Comparison of ENCODE assay signal across 8 cellular contexts in the genomic region with DNA sequence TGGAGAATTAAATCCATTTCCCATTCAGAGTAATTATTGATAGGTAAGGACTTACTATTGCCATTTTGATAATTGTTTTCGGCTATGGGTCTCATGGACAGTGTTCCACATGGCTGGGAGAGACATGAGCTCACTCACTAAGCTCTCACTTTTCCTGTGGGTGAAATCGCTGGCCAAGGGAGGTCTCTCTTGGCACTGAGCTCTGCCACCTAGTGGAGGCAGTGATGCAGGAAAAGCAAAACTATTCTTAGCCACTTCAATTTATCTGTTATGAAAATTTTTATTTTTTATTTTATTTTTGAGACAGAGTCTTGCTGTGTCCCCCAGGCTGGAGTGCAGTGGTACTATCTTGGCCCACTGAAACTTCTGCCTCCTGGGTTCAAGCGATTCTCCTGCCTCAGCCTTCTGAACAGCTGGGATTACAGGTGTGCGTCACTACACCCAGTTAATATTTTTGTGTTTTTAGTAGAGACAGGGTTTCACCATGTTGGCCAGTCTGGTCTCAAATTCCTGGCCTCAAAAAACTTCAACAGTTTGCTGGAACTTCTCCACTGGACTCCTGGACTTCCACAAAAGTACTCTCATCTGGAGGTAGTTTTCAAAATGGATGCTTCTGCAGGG. TPM values are rescaled to one million over a fixed set of nuclear protein-coding genes. Genes with fewer than 3 reads are reported as not detected.
DNase-seq lines count a peak whose midpoint lies in the region; ATAC-seq and TF ChIP-seq lines count a peak whose summit lies in the region.

No MANE protein-coding gene starts in this region.

- peaks cover 10 to 25% (median 15%) of the 10 kb centered on the region in 3 donors for H3K4me1 Mint-ChIP-seq in IgD-negative memory B cell
- peaks cover 8% of the 10 kb centered on the region for H3K4me1 Mint-ChIP-seq in activated T-cell treated with anti-CD3 and anti-CD28 coated beads, Interleukin-2, amount 50 U/mL, for 4 hours (ENCODE audit: low read depth)

- no peak for TF ChIP-seq POLR2A in thyroid gland (IDR thresholded peaks at IDR 0.05)

- H2AFZ ChIP-seq in OCI-LY7 (ENCODE audit: low read length) (peak overlapping the region; percentile 94), neuronal stem cell (ENCODE audit: low read length) (peak overlapping the region; percentile 21)

- TF ChIP-seq CTCF in OCI-LY7 (conservative IDR thresholded peaks at IDR 0.05; ENCODE audit: low read length) = peak; percentile 91
- TF ChIP-seq CTCF in fibroblast of pulmonary artery (IDR thresholded peaks at IDR 0.05; ENCODE audit: low read length, missing control alignments) = peak; percentile 86
- peak; percentile 52 to 83 (median 74) for TF ChIP-seq CTCF in thyroid gland (IDR thresholded peaks at IDR 0.05)

- no peak overlapping the region for H3K23ac ChIP-seq in neuronal stem cell (ENCODE audit: low read depth, low read length, poor library complexity)

- intact Hi-C loops in OCI-LY7 (cut with micrococcal nuclease; ENCODE audit: unreplicated experiment) = loop anchor here (2.0 kb wide), 1 partner anchor 42 kb away; no protein-coding TSS in a partner anchor
- intact Hi-C loops in thyroid gland (cut with DNase I) = no loop called here

- no peak for ATAC-seq in activated T-cell treated with anti-CD3 and anti-CD28 coated beads, Interleukin-2, amount 50 U/mL, for 4 hours
- no peak for ATAC-seq in GM18909 (IDR thresholded peaks at IDR 0.05; ENCODE audit: poor library complexity, unreplicated experiment)

- no peak overlapping the region for H2BK120ac ChIP-seq in neuronal stem cell (ENCODE audit: low read depth, low read length)

- H3K4me2 ChIP-seq in OCI-LY7 (ENCODE audit: low read length) = peak overlapping the region; percentile 52
- no peak overlapping the region for H3K4me2 ChIP-seq in neuronal stem cell (ENCODE audit: insufficient read depth, low read length, poor library complexity, severe bottlenecking)

- no peaks in the 10 kb centered on the region for H3K79me1 ChIP-seq in neuronal stem cell (ENCODE audit: low read depth, low read length)

- H4K8ac ChIP-seq in neuronal stem cell (ENCODE audit: low read depth, low read length) = no peak overlapping the region

- H3K4me3 Mint-ChIP-seq in IgD-negative memory B cell = peak overlapping the region in 3 of 4 donors; percentile 14 to 60 (median 41)
- no peak overlapping the region for H3K4me3 Mint-ChIP-seq in activated T-cell treated with anti-CD3 and anti-CD28 coated beads, Interleukin-2, amount 50 U/mL, for 4 hours

- no peaks in the 10 kb centered on the region for H3K9me3 Mint-ChIP-seq in IgD-negative memory B cell
- H3K9me3 Mint-ChIP-seq in activated T-cell treated with anti-CD3 and anti-CD28 coated beads, Interleukin-2, amount 50 U/mL, for 4 hours = no peaks in the 10 kb centered on the region

- peaks cover 3% of the 10 kb centered on the region; the same call in 1 of the 2 replicates for H3K79me2 ChIP-seq in OCI-LY7 (ENCODE audit: insufficient read depth, low read depth, low read length)

- H3K27me3 ChIP-seq in neuronal stem cell (ENCODE audit: control insufficient read depth in 3 of 3, insufficient read depth in 3 of 3, low read depth in 1 of 3, low read length in 3 of 3) (no peaks in the 10 kb centered on the region), thyroid gland (no peaks in the 10 kb centered on the region)

- peak; percentile 22 for DNase-seq in DMS114 treated with DMSO at 0.1 percent for 48 hours (lab: John Stamatoyannopoulos, UW; ENCODE audit: unreplicated experiment)
- DNase-seq in OCI-LY7 (ENCODE audit: low spot score) = peak; percentile 76
- DNase-seq in activated T-cell treated with anti-CD3 and anti-CD28 coated beads, Interleukin-2, amount 50 U/mL, for 4 hours = peak; percentile 25
- peak; percentile 85 for DNase-seq in fibroblast of pulmonary artery (ENCODE audit: low read depth)
- DNase-seq in neuronal stem cell (ENCODE audit: low spot score) = peak; percentile 18
- peak; percentile 73 to 82 for DNase-seq in thyroid gland

- H3K36me3 Mint-ChIP-seq in IgD-negative memory B cell = peaks cover 4% of the 10 kb centered on the region
- H3K36me3 Mint-ChIP-seq in activated T-cell treated with anti-CD3 and anti-CD28 coated beads, Interleukin-2, amount 50 U/mL, for 4 hours (ENCODE audit: insufficient read depth) = no peaks in the 10 kb centered on the region

- H3K14ac ChIP-seq in neuronal stem cell (ENCODE audit: low read length) = no peak overlapping the region

- no CpG with 5 or more reads among the region's 4 CpGs for WGBS in neuronal stem cell (ENCODE audit: extremely low coverage in 2 of 2, insufficient read length in 2 of 2, insufficient replicate concordance in 1 of 2), 2 donors
- WGBS in thyroid gland, 2 donors = 24 to 33% methylated on average over 4 of the region's 4 CpGs

- no peaks in the 10 kb centered on the region for H3K9me2 ChIP-seq in OCI-LY7 (ENCODE audit: insufficient read depth, low read length)

- CTCF ChIA-PET in OCI-LY7 (lab: Charles Lee; ENCODE audit: unreplicated experiment) = interaction anchor here (0.9 to 1.5 kb wide), 7 partner anchors 11 to 295 kb away, joined by 3 to 10 read pairs (median 3); no protein-coding TSS in a partner anchor

- no peak overlapping the region for H3K9ac ChIP-seq in neuronal stem cell (ENCODE audit: low read depth, low read length, poor library complexity)

- no peak overlapping the region for H4K91ac ChIP-seq in neuronal stem cell (ENCODE audit: low read depth, low read length, poor library complexity)

- H3K4me3 ChIP-seq in OCI-LY7 (ENCODE audit: low read depth, low read length, poor library complexity, severe bottlenecking) (peak overlapping the region; percentile 17), fibroblast of pulmonary artery (replicated peaks; ENCODE audit: low read depth, low read length) (no peak overlapping the region), neuronal stem cell (ENCODE audit: low read length in 2 of 2) (no peak overlapping the region), thyroid gland (replicated peaks in 1 of 3) (no peak overlapping the region)

- peak overlapping the region; percentile 14 for H3K27ac ChIP-seq in OCI-LY7 (ENCODE audit: low read depth, low read length, poor library complexity, severe bottlenecking)
- H3K27ac ChIP-seq in neuronal stem cell (replicated peaks; ENCODE audit: low read length) = no peak overlapping the region
- no peak overlapping the region for H3K27ac ChIP-seq in thyroid gland

- H3K4me1 ChIP-seq in OCI-LY7 (ENCODE audit: insufficient read depth, low read length, poor library complexity, severe bottlenecking) = peaks cover 23% of the 10 kb centered on the region
- peaks cover 0 to 6% of the 10 kb centered on the region in 2 donors for H3K4me1 ChIP-seq in neuronal stem cell (ENCODE audit: control insufficient read depth in 2 of 2, insufficient read depth in 1 of 2, low read depth in 1 of 2, low read length in 2 of 2)
- peaks cover 5 to 6% of the 10 kb centered on the region in 2 donors for H3K4me1 ChIP-seq in thyroid gland

- H3K4ac ChIP-seq in neuronal stem cell (ENCODE audit: low read length) = no peak overlapping the region

- H3K27ac Mint-ChIP-seq in IgD-negative memory B cell = no peak overlapping the region

- no peaks in the 10 kb centered on the region for H4K20me1 ChIP-seq in OCI-LY7 (ENCODE audit: insufficient read depth, low read length)

- H3K27me3 Mint-ChIP-seq in IgD-negative memory B cell = peaks cover 9% of the 10 kb centered on the region
- H3K27me3 Mint-ChIP-seq in activated T-cell treated with anti-CD3 and anti-CD28 coated beads, Interleukin-2, amount 50 U/mL, for 4 hours (ENCODE audit: low read depth) = peaks cover 3% of the 10 kb centered on the region

- no peak overlapping the region for H3K18ac ChIP-seq in neuronal stem cell (ENCODE audit: low read length)

- H2BK12ac ChIP-seq in neuronal stem cell (ENCODE audit: low read length) = no peak overlapping the region

- H2BK5ac ChIP-seq in neuronal stem cell (ENCODE audit: low read length) = no peak overlapping the region

- H3K9me3 ChIP-seq in OCI-LY7 (ENCODE audit: low read length) = no peaks in the 10 kb centered on the region
- no peaks in the 10 kb centered on the region for H3K9me3 ChIP-seq in neuronal stem cell (replicated peaks in 1 of 2; ENCODE audit: control insufficient read depth in 2 of 2, insufficient read depth in 1 of 2, low read depth in 1 of 2, low read length in 2 of 2)
- H3K9me3 ChIP-seq in thyroid gland = no peaks in the 10 kb centered on the region

- POLR2A ChIA-PET in OCI-LY7 (lab: Charles Lee) = interaction anchor here (0.6 to 2.4 kb wide), 15 partner anchors 10 to 208 kb away, joined by 3 to 13 read pairs (median 4); a partner anchor contains a TSS

- H2BK15ac ChIP-seq in neuronal stem cell (ENCODE audit: low read length) = no peak overlapping the region

- no peak overlapping the region for H2AK5ac ChIP-seq in neuronal stem cell (ENCODE audit: low read depth, low read length)

- no TSS peak for BruUV-seq in OCI-LY7 (replicated peaks; lab: Mats Ljungman, UMichigan)

- no peaks in the 10 kb centered on the region for H3K36me3 ChIP-seq in OCI-LY7 (ENCODE audit: insufficient read depth, low read length)
- H3K36me3 ChIP-seq in neuronal stem cell (replicated peaks in 1 of 2; ENCODE audit: control insufficient read depth in 2 of 2, insufficient read depth in 2 of 2, low read length in 2 of 2) = no peaks in the 10 kb centered on the region
- H3K36me3 ChIP-seq in thyroid gland = no peaks in the 10 kb centered on the region

RNA-seq across cellular contexts. Expression of a gene that starts 4.7 kb away (rescaled TPM):
- polyA plus RNA-seq in IgD-negative memory B cell = 121 TPM
- 16.1 and 26.2 TPM in 2 replicates for total RNA-seq in OCI-LY7 (2014; rRNA removed; shearing (Covaris generic))
- 37.3 and 48.5 TPM in 2 replicates for total RNA-seq in OCI-LY7 (2022)
- 10 to 100 TPM; 29.4 to 31.9 (median 30.7) TPM for total RNA-seq in activated T-cell treated with anti-CD3 and anti-CD28 coated beads, Interleukin-2, amount 50 U/mL, for 4 hours
- polyA plus RNA-seq in neuronal stem cell (2013, experiment 1 of 2) = 31.8 TPM
- 32.2 TPM for polyA plus RNA-seq in neuronal stem cell (2013, experiment 2 of 2)
- 100 to 1,000 TPM; 106 to 161 (median 127) TPM for total RNA-seq in thyroid gland

RNA-seq across cellular contexts. Expression of a gene that starts 16.0 kb away (rescaled TPM):
- not detected for polyA plus RNA-seq in IgD-negative memory B cell
- not detected in 2 replicates for total RNA-seq in OCI-LY7 (2014; rRNA removed; shearing (Covaris generic))
- not detected in 2 replicates for total RNA-seq in OCI-LY7 (2022)
- not detected for total RNA-seq in activated T-cell treated with anti-CD3 and anti-CD28 coated beads, Interleukin-2, amount 50 U/mL, for 4 hours
- polyA plus RNA-seq in neuronal stem cell (2013, experiment 1 of 2) = not detected
- polyA plus RNA-seq in neuronal stem cell (2013, experiment 2 of 2) = not detected
- not detected for total RNA-seq in thyroid gland

RNA-seq across cellular contexts. Expression of a gene that starts 56.0 kb away (rescaled TPM):
- polyA plus RNA-seq in IgD-negative memory B cell = 59.8 TPM
- total RNA-seq in OCI-LY7 (2014; rRNA removed; shearing (Covaris generic)) = 24.9 and 27.2 TPM in 2 replicates
- total RNA-seq in OCI-LY7 (2022) (47.1 and 48.9 TPM in 2 replicates), thyroid gland (10 to 100 TPM; 36.4 to 56.5 (median 45.6) TPM)
- 10 to 100 TPM; 41.3 to 44.5 (median 44.1) TPM for total RNA-seq in activated T-cell treated with anti-CD3 and anti-CD28 coated beads, Interleukin-2, amount 50 U/mL, for 4 hours
- polyA plus RNA-seq in neuronal stem cell (2013, experiment 1 of 2) = 36.5 TPM
- polyA plus RNA-seq in neuronal stem cell (2013, experiment 2 of 2) = 36.8 TPM

Comparison
In these comparisons a context has a peak if more than half of its experiments do, and no peak if none do; other contexts are left out.
1. DNase-seq: peak in every context shown above with its lines; median percentile 85 in fibroblast of pulmonary artery; 78 in thyroid gland; 76 in OCI-LY7; 25 in activated T-cell treated with anti-CD3 and anti-CD28 coated beads, Interleukin-2, amount 50 U/mL, for 4 hours; 22 in DMS114 treated with DMSO at 0.1 percent for 48 hours; 18 in neuronal stem cell.